23 cellular contexts compared by ENCODE assay signal in the genomic region with DNA sequence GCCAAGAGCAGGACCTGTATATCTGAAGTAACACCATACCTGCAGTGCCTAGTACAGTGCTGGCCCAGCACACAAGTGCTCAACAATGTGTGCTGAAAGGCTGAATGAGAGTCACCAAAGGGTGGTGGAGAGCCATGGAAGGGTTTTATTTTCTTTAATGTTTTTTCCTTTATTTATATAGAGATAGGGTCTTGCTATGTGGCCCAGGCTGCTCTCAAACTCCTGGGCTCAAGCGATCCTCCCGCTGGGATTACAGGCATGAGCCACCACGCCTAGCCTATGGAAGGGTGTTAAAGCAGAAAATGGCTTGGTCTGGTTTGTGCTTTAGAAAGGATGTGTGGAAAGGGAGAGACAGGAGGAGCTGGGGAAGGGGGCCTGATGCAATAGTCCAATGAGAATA. TPM values are rescaled to one million over a fixed set of nuclear protein-coding genes. Genes with fewer than 3 reads are reported as not detected.
"Had no signal": no experiment of that assay in that cellular context is flagged by ENCODE, and none has a peak within 500 bp of the region (broad histone marks: within the 10 kb centered on the region; RNA-seq: fewer than 3 reads in every experiment).

No MANE protein-coding gene starts in this region.

- H3K27ac Mint-ChIP-seq: activated naive CD4-positive, alpha-beta T cell treated with anti-CD3 and anti-CD28 coated beads, Interleukin-2, amount 50 U/mL, for 24 hours; effector memory CD8-positive, alpha-beta T cell; memory B cell had no signal

- H3K4me3 Mint-ChIP-seq: activated naive CD4-positive, alpha-beta T cell treated with anti-CD3 and anti-CD28 coated beads, Interleukin-2, amount 50 U/mL, for 24 hours; effector memory CD8-positive, alpha-beta T cell; memory B cell had no signal

- H3K36me3 Mint-ChIP-seq: activated naive CD4-positive, alpha-beta T cell treated with anti-CD3 and anti-CD28 coated beads, Interleukin-2, amount 50 U/mL, for 24 hours; memory B cell had no signal

- H3K36me3 ChIP-seq: colonic mucosa, gastroesophageal sphincter, heart left ventricle, thyroid gland had no signal

- H3K4me1 ChIP-seq: colonic mucosa had no signal

- H3K9me3 ChIP-seq: colonic mucosa, gastroesophageal sphincter, heart left ventricle, thyroid gland had no signal

- H3K4me3 ChIP-seq: dorsolateral prefrontal cortex, gastroesophageal sphincter, heart left ventricle, thyroid gland had no signal

- H3K9me3 Mint-ChIP-seq: activated naive CD4-positive, alpha-beta T cell treated with anti-CD3 and anti-CD28 coated beads, Interleukin-2, amount 50 U/mL, for 24 hours; effector memory CD8-positive, alpha-beta T cell; memory B cell had no signal

- DNase-seq: activated CD4-positive, alpha-beta T cell treated with anti-CD3 and anti-CD28 coated beads for 4 hours; activated CD4-positive, alpha-beta T cell treated with anti-CD3 and anti-CD28 coated beads, Interleukin-2, amount 50 U/mL, for 48 hours; activated CD4-positive, CD25-positive, alpha-beta regulatory T cell; activated gamma-delta T cell treated with Interleukin-2 at 50 U/mL for 16 hours; activated T-cell treated with anti-CD3 and anti-CD28 coated beads, Interleukin-2, amount 50 U/mL, for 1 hour; amniotic stem cell; colonic mucosa; dorsolateral prefrontal cortex; effector memory CD8-positive, alpha-beta T cell; heart left ventricle; islet precursor cell; left cardiac atrium; occipital lobe; retina; stimulated activated CD4-positive, alpha-beta T cell treated with anti-CD3 and anti-CD28 coated beads, Interleukin-4, amount 100 ng/mL, for 24 hours; stimulated activated naive CD8-positive, alpha-beta T cell treated with anti-CD3 and anti-CD28 coated beads, Interleukin-15, Interleukin-2, amounts not matched to agents 100 U/mL and 50 U/mL, for 24 hours; substantia nigra; T-helper 9 cell; thyroid gland had no signal

- H3K27ac ChIP-seq: colonic mucosa, dorsolateral prefrontal cortex, gastroesophageal sphincter, heart left ventricle, thyroid gland had no signal

- ATAC-seq: effector memory CD8-positive, alpha-beta T cell; gastroesophageal sphincter; stimulated activated naive CD8-positive, alpha-beta T cell treated with anti-CD3 and anti-CD28 coated beads, Interleukin-15, Interleukin-2, amounts not matched to agents 100 U/mL and 50 U/mL, for 24 hours had no signal

- H3K4me1 Mint-ChIP-seq: memory B cell had no signal

RNA-seq across cellular contexts. Expression of gene TTC39A, which starts 13.3 kb away (rescaled TPM):
- total RNA-seq: T-helper 1 cell treated with Interleukin-12 subunit alpha and Interleukin-12 subunit beta and Interleukin-4 antibody, amounts not matched to agents 30 ng/mL and 1 ng/mL, for 36 hours had no signal
